ENCODE assay signal across 7 cellular contexts in genomic region chr4:51845055-51845426, GRCh38. TPM values are rescaled to one million over a fixed set of nuclear protein-coding genes. Genes with fewer than 3 reads are reported as not detected.
DNase-seq lines count a peak whose midpoint lies in the region; ATAC-seq lines count a peak whose summit lies in the region.

No MANE protein-coding gene starts in this region.

- peaks cover 2% of the 10 kb centered on the region for H3K36me3 Mint-ChIP-seq in activated naive CD8-positive, alpha-beta T cell treated with anti-CD3 and anti-CD28 coated beads, Interleukin-2, amount 10 ng/mL, durations not matched to agents 7 days and 5 days
- H3K36me3 Mint-ChIP-seq in immature natural killer cell = no peaks in the 10 kb centered on the region

- peaks cover 11% of the 10 kb centered on the region for H3K4me1 Mint-ChIP-seq in activated naive CD8-positive, alpha-beta T cell treated with anti-CD3 and anti-CD28 coated beads, Interleukin-2, amount 10 ng/mL, durations not matched to agents 7 days and 5 days
- H3K4me1 Mint-ChIP-seq in immature natural killer cell = peaks cover 17 to 45% of the 10 kb centered on the region in 2 donors

- no peaks in the 10 kb centered on the region for H3K9me3 Mint-ChIP-seq in activated naive CD8-positive, alpha-beta T cell treated with anti-CD3 and anti-CD28 coated beads, Interleukin-2, amount 10 ng/mL, durations not matched to agents 7 days and 5 days
- H3K9me3 Mint-ChIP-seq in immature natural killer cell = no peaks in the 10 kb centered on the region

- H3K4me3 ChIP-seq in HUES64 (ENCODE audit: low read length) (peak overlapping the region; percentile 75), subcutaneous abdominal adipose tissue (ENCODE audit: low read depth in 1 of 5, low read length in 5 of 5) (peak overlapping the region; percentile 71 to 87 (median 85))

- H3K27ac Mint-ChIP-seq in activated naive CD8-positive, alpha-beta T cell treated with anti-CD3 and anti-CD28 coated beads, Interleukin-2, amount 10 ng/mL, durations not matched to agents 7 days and 5 days = peak overlapping the region; percentile 95
- H3K27ac Mint-ChIP-seq in immature natural killer cell = peak overlapping the region; percentile 18 to 83 (median 73)

- H3K4me3 Mint-ChIP-seq in activated naive CD8-positive, alpha-beta T cell treated with anti-CD3 and anti-CD28 coated beads, Interleukin-2, amount 10 ng/mL, durations not matched to agents 7 days and 5 days = peak overlapping the region; percentile 94
- peak overlapping the region; percentile 56 to 96 (median 93) for H3K4me3 Mint-ChIP-seq in immature natural killer cell

- ATAC-seq in activated naive CD8-positive, alpha-beta T cell treated with anti-CD3 and anti-CD28 coated beads, Interleukin-2, amount 10 ng/mL, durations not matched to agents 7 days and 5 days (ENCODE audit: low read depth) = no peak
- no peak for ATAC-seq in GM19452 (IDR thresholded peaks at IDR 0.05; ENCODE audit: unreplicated experiment)

- H3K4me1 ChIP-seq in HUES64 (ENCODE audit: insufficient read depth, low read length) (peaks cover 25% of the 10 kb centered on the region), subcutaneous abdominal adipose tissue (ENCODE audit: control insufficient read depth in 5 of 5, insufficient read depth in 5 of 5, low read length in 5 of 5) (peaks cover 3 to 28% (median 19%) of the 10 kb centered on the region in 5 donors)

- no peak for DNase-seq in activated naive CD8-positive, alpha-beta T cell treated with anti-CD3 and anti-CD28 coated beads, Interleukin-2, amount 10 ng/mL, durations not matched to agents 7 days and 5 days
- DNase-seq in immature natural killer cell = no peak
- DNase-seq in cerebellar nuclear complex (lab: John Stamatoyannopoulos, UW) = no peak
- no peak for DNase-seq in DMS153 (lab: John Stamatoyannopoulos, UW)

- H3K27me3 ChIP-seq in HUES64 (ENCODE audit: insufficient read depth, low read length) (peaks cover 25% of the 10 kb centered on the region), subcutaneous abdominal adipose tissue (ENCODE audit: control insufficient read depth in 5 of 5, insufficient read depth in 4 of 5, low read length in 5 of 5) (no peaks in the 10 kb centered on the region)

- H3K27ac ChIP-seq in HUES64 (ENCODE audit: low read depth, low read length) (peak overlapping the region; percentile 41), subcutaneous abdominal adipose tissue (ENCODE audit: low read depth, low read length) (peak overlapping the region; percentile 92)

- 60% methylated on average over 6 of the region's 6 CpGs for WGBS in HUES64

- H3K9me3 ChIP-seq in HUES64 (ENCODE audit: insufficient read depth, low read depth, low read length) (no peaks in the 10 kb centered on the region), subcutaneous abdominal adipose tissue (ENCODE audit: control insufficient read depth in 5 of 5, low read length in 5 of 5) (no peaks in the 10 kb centered on the region)

- H3K36me3 ChIP-seq in HUES64 (ENCODE audit: insufficient read depth, low read length) = no peaks in the 10 kb centered on the region
- H3K36me3 ChIP-seq in subcutaneous abdominal adipose tissue (ENCODE audit: control insufficient read depth in 5 of 5, insufficient read depth in 5 of 5, low read length in 5 of 5) = peaks cover 0 to 7% (median 3%) of the 10 kb centered on the region in 5 donors

- H3K9ac ChIP-seq in HUES64 (ENCODE audit: low read depth, low read length) (peak overlapping the region; percentile 84), subcutaneous abdominal adipose tissue (ENCODE audit: low read length in 5 of 5) (peak overlapping the region in 3 of 5 donors; percentile 2 to 83 (median 17))

- POLR2A ChIA-PET in activated naive CD8-positive, alpha-beta T cell treated with anti-CD3 and anti-CD28 coated beads, Interleukin-2, amount 10 ng/mL, durations not matched to agents 7 days and 5 days (lab: Charles Lee) = no interaction called here

- H3K27me3 Mint-ChIP-seq in activated naive CD8-positive, alpha-beta T cell treated with anti-CD3 and anti-CD28 coated beads, Interleukin-2, amount 10 ng/mL, durations not matched to agents 7 days and 5 days = no peaks in the 10 kb centered on the region
- H3K27me3 Mint-ChIP-seq in immature natural killer cell (ENCODE audit: low read depth in 3 of 3) = peaks cover 9 to 14% (median 9%) of the 10 kb centered on the region in 3 donors

RNA-seq across cellular contexts. Expression of gene DCUN1D4, which starts 2.1 kb away (rescaled TPM):
- polyA plus RNA-seq in HUES64 (2013, experiment 1 of 2) = 26.5 TPM
- polyA plus RNA-seq in HUES64 (2013, experiment 2 of 2) = 25.7 TPM
- total RNA-seq in activated naive CD8-positive, alpha-beta T cell treated with anti-CD3 and anti-CD28 coated beads, Interleukin-2, amount 10 ng/mL, durations not matched to agents 7 days and 5 days = 10 to 100 TPM; 44.8 to 48.4 TPM
- polyA plus RNA-seq in immature natural killer cell = 1 to 10 TPM; 3.9 to 7.5 (median 6.7) TPM
